ENCODE assay signal across 17 cellular contexts in genomic region chr4:86450861-86451260, GRCh38.
"Had no signal": no experiment of that assay in that cellular context is flagged by ENCODE, and none has a peak within 500 bp of the region (broad histone marks: within the 10 kb centered on the region; RNA-seq: fewer than 3 reads in every experiment).

No MANE protein-coding gene starts in this region.

- DNase-seq: activated CD4-positive, alpha-beta T cell treated with anti-CD3 and anti-CD28 coated beads, Interleukin-2, amount 10 ng/mL, durations not matched to agents 7 days and 5 days; activated CD8-positive, alpha-beta memory T cell treated with anti-CD3 and anti-CD28 coated beads for 24 hours; activated gamma-delta T cell treated with Interleukin-2 at 50 U/mL for 16 hours; activated naive CD8-positive, alpha-beta T cell treated with anti-CD3 and anti-CD28 coated beads for 36 hours; amygdala; body of pancreas; effector memory CD8-positive, alpha-beta T cell; foreskin melanocyte; head of caudate nucleus; naive thymus-derived CD8-positive, alpha-beta T cell; nucleus accumbens; right lobe of liver; testis; upper lobe of left lung had no signal

- H3K36me3 ChIP-seq: right lobe of liver, upper lobe of left lung had no signal

- H3K9me3 ChIP-seq: body of pancreas, right lobe of liver, testis, upper lobe of left lung had no signal

- H3K27ac Mint-ChIP-seq: activated CD4-positive, alpha-beta T cell treated with anti-CD3 and anti-CD28 coated beads, Interleukin-2, amount 10 ng/mL, durations not matched to agents 7 days and 5 days; activated naive CD8-positive, alpha-beta T cell treated with anti-CD3 and anti-CD28 coated beads for 36 hours; effector memory CD8-positive, alpha-beta T cell; naive thymus-derived CD8-positive, alpha-beta T cell; stimulated activated naive CD8-positive, alpha-beta T cell treated with anti-CD3 and anti-CD28 coated beads, Interleukin-15, Interleukin-2, amounts not matched to agents 100 ng/mL and 50 ng/mL, for 24 hours had no signal

- H3K4me3 ChIP-seq: body of pancreas, lung, right lobe of liver, testis had no signal

- H3K4me3 Mint-ChIP-seq: activated CD4-positive, alpha-beta T cell treated with anti-CD3 and anti-CD28 coated beads, Interleukin-2, amount 10 ng/mL, durations not matched to agents 7 days and 5 days; activated naive CD8-positive, alpha-beta T cell treated with anti-CD3 and anti-CD28 coated beads for 36 hours; central memory CD8-positive, alpha-beta T cell; effector memory CD8-positive, alpha-beta T cell; naive thymus-derived CD8-positive, alpha-beta T cell; stimulated activated naive CD8-positive, alpha-beta T cell treated with anti-CD3 and anti-CD28 coated beads, Interleukin-15, Interleukin-2, amounts not matched to agents 100 ng/mL and 50 ng/mL, for 24 hours had no signal

- H3K9me3 Mint-ChIP-seq: activated CD4-positive, alpha-beta T cell treated with anti-CD3 and anti-CD28 coated beads, Interleukin-2, amount 10 ng/mL, durations not matched to agents 7 days and 5 days; activated naive CD8-positive, alpha-beta T cell treated with anti-CD3 and anti-CD28 coated beads for 36 hours; central memory CD8-positive, alpha-beta T cell; effector memory CD8-positive, alpha-beta T cell; naive thymus-derived CD8-positive, alpha-beta T cell; stimulated activated naive CD8-positive, alpha-beta T cell treated with anti-CD3 and anti-CD28 coated beads, Interleukin-15, Interleukin-2, amounts not matched to agents 100 ng/mL and 50 ng/mL, for 24 hours had no signal

- H3K27me3 ChIP-seq: body of pancreas, right lobe of liver, testis, upper lobe of left lung had no signal

- H3K4me1 ChIP-seq: body of pancreas, right lobe of liver, upper lobe of left lung had no signal

- H3K36me3 Mint-ChIP-seq: activated naive CD8-positive, alpha-beta T cell treated with anti-CD3 and anti-CD28 coated beads for 36 hours; naive thymus-derived CD8-positive, alpha-beta T cell had no signal

- ATAC-seq: body of pancreas; effector memory CD8-positive, alpha-beta T cell; naive thymus-derived CD8-positive, alpha-beta T cell; right lobe of liver had no signal

- H3K27ac ChIP-seq: body of pancreas, right lobe of liver, testis, upper lobe of left lung had no signal

- H3K4me1 Mint-ChIP-seq: activated naive CD8-positive, alpha-beta T cell treated with anti-CD3 and anti-CD28 coated beads for 36 hours; central memory CD8-positive, alpha-beta T cell had no signal
